Comparison of ENCODE assay signal across 8 cellular contexts in the genomic region with DNA sequence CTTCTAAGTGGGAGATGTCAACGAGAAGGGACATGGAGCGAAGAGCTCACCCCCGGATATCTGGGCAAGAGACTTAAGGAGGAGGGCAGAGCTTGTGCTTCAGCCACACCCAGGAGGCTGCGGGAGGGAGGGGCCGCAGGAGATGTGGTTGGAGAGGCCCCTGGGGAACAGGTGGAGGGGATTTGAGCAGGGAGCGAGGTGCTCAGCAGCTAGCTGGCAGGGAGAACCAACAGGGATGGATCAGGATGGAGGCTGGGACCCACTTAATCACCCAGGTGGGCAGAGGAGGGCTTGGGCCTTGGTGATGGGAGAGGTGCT.
DNase-seq lines count a peak whose midpoint lies in the region; ATAC-seq and TF ChIP-seq lines count a peak whose summit lies in the region.

No MANE protein-coding gene starts in this region.

- 68 to 69% methylated on average over 6 of the region's 6 CpGs for WGBS in testis, 2 donors

- no peak for TF ChIP-seq CTCF in OCI-LY3 (IDR thresholded peaks at IDR 0.05; ENCODE audit: low read depth, low read length)
- TF ChIP-seq CTCF in fibroblast of lung (conservative IDR thresholded peaks at IDR 0.05 in 1 of 2, IDR thresholded peaks at IDR 0.05 in 1 of 2; ENCODE audit: low read depth in 1 of 2, low read length in 2 of 2): no peak
- TF ChIP-seq CTCF in testis (IDR thresholded peaks at IDR 0.05): no peak

- no peaks in the 10 kb centered on the region for H3K36me3 ChIP-seq in OCI-LY3 (replicated peaks; ENCODE audit: low read depth, low read length)
- H3K36me3 ChIP-seq in fibroblast of lung (ENCODE audit: control insufficient read depth, insufficient read depth, low read length): no peaks in the 10 kb centered on the region
- H3K36me3 ChIP-seq in testis (ENCODE audit: low read depth, missing control alignments): no peaks in the 10 kb centered on the region

- peak overlapping the region; percentile 66 for H3K4me3 ChIP-seq in OCI-LY3 (ENCODE audit: low read length)
- no peak overlapping the region for H3K4me3 ChIP-seq in fibroblast of lung (replicated peaks in 1 of 4; ENCODE audit: control extremely low read depth in 1 of 4, insufficient read depth in 1 of 4, low read depth in 3 of 4, low read length in 4 of 4)
- H3K4me3 ChIP-seq in testis: no peak overlapping the region

- intact Hi-C loops in testis (cut with DNase I; ENCODE audit: low total_unique reads): loop anchor here (10.0 kb wide), 1 partner anchor 49 kb away; no protein-coding TSS in a partner anchor

- ATAC-seq in GM21423 (IDR thresholded peaks at IDR 0.05; ENCODE audit: unreplicated experiment): peak; percentile 17

- H3K4me1 ChIP-seq in OCI-LY3 (ENCODE audit: low read length) (peaks cover 50% of the 10 kb centered on the region), fibroblast of lung (ENCODE audit: control insufficient read depth, extremely low read depth, insufficient read depth, low read length) (peaks cover 8% of the 10 kb centered on the region), testis (peaks cover 46% of the 10 kb centered on the region)

- H4K20me1 ChIP-seq in OCI-LY3 (ENCODE audit: insufficient read depth, low read length): peaks cover 16% of the 10 kb centered on the region
- no peaks in the 10 kb centered on the region for H4K20me1 ChIP-seq in fibroblast of lung (ENCODE audit: control insufficient read depth, extremely low read depth, insufficient read depth, low read length)

- H2AFZ ChIP-seq in OCI-LY3 (ENCODE audit: low read depth, low read length): no peak overlapping the region
- H2AFZ ChIP-seq in fibroblast of lung (ENCODE audit: low read length): no peak overlapping the region

- DNase-seq in CD1c-positive myeloid dendritic cell (ENCODE audit: extremely low spot score) (peak; percentile 23), fibroblast of lung (ENCODE audit: low read depth in 2 of 2) (no peak), NCI-H1105 (lab: John Stamatoyannopoulos, UW) (no peak), GM03348 (ENCODE audit: low spot score) (no peak), testis (no peak)

- H3K79me2 ChIP-seq in OCI-LY3 (ENCODE audit: low read length) (peaks cover 8% of the 10 kb centered on the region; the same call in 1 of the 2 replicates), fibroblast of lung (ENCODE audit: control insufficient read depth, insufficient read depth, low read length) (no peaks in the 10 kb centered on the region)

- peak overlapping the region; percentile 24; the same call in 1 of the 2 replicates for H3K9ac ChIP-seq in OCI-LY3 (ENCODE audit: low read length)
- H3K9ac ChIP-seq in fibroblast of lung (ENCODE audit: insufficient read depth, low read length): no peak overlapping the region

- H3K4me2 ChIP-seq in OCI-LY3 (ENCODE audit: low read length) (peak overlapping the region; percentile 82), fibroblast of lung (ENCODE audit: extremely low read depth, insufficient read depth, low read length) (no peak overlapping the region)

- H3K27ac ChIP-seq in OCI-LY3 (ENCODE audit: low read length) (peak overlapping the region; percentile 63), fibroblast of lung (ENCODE audit: insufficient read depth, low read length) (peak overlapping the region; percentile 16), temporal lobe (ENCODE audit: low read depth, low read length) (peak overlapping the region; percentile 98), testis (peak overlapping the region in 1 of 2 donors; percentile 64)

- H3K27me3 ChIP-seq in OCI-LY3 (ENCODE audit: low read depth, low read length): no peaks in the 10 kb centered on the region
- no peaks in the 10 kb centered on the region for H3K27me3 ChIP-seq in fibroblast of lung (ENCODE audit: control insufficient read depth, insufficient read depth, low read length)
- no peaks in the 10 kb centered on the region for H3K27me3 ChIP-seq in testis

- TF ChIP-seq POLR2A in testis (IDR thresholded peaks at IDR 0.05): no peak

- H3K9me3 ChIP-seq in OCI-LY3 (ENCODE audit: insufficient read depth, low read length) (no peaks in the 10 kb centered on the region), fibroblast of lung (ENCODE audit: control insufficient read depth, insufficient read depth, low read depth, low read length) (no peaks in the 10 kb centered on the region), testis (no peaks in the 10 kb centered on the region)
